Comparison of ENCODE assay signal across 9 cellular contexts in genomic region chr14:68377459-68377858, GRCh38.
DNase-seq lines count a peak whose midpoint lies in the region; ATAC-seq and TF ChIP-seq lines count a peak whose summit lies in the region.
"Had no signal": no experiment of that assay in that cellular context is flagged by ENCODE, and none has a peak within 500 bp of the region (broad histone marks: within the 10 kb centered on the region; RNA-seq: fewer than 3 reads in every experiment).

No MANE protein-coding gene starts in this region.

- TF ChIP-seq CTCF in brain (conservative IDR thresholded peaks at IDR 0.05) (no peak), lower leg skin (IDR thresholded peaks at IDR 0.05) (no peak)

- H3K9me3 ChIP-seq in thymus (ENCODE audit: control insufficient read depth) (no peaks in the 10 kb centered on the region), HAP-1 (no peaks in the 10 kb centered on the region; the same call in 1 of the 2 replicates)

- peaks cover 4% of the 10 kb centered on the region for H3K27me3 Mint-ChIP-seq in brain

- H3K4me3 Mint-ChIP-seq in brain = peak overlapping the region in 2 of 5 experiments; percentile 22 to 41

- intact Hi-C loops in lower leg skin (cut with DNase I; ENCODE audit: low total_unique reads) = no loop called here

- ATAC-seq in GM21423 (IDR thresholded peaks at IDR 0.05; ENCODE audit: unreplicated experiment) = no peak

- peaks cover 0 to 7% (median 3%) of the 10 kb centered on the region in 5 experiments for H3K9me3 Mint-ChIP-seq in brain

- 25 to 26% methylated on average over 8 of the region's 8 CpGs for WGBS in lower leg skin, 2 donors
- WGBS in thymus = 49% methylated on average over 8 of the region's 8 CpGs

- peak overlapping the region; percentile 1 for H3K27ac ChIP-seq in thymus (ENCODE audit: low read depth)
- H3K27ac ChIP-seq: cardiac muscle cell had no signal

- in situ Hi-C loops in HAP-1 (cut with MboI; ENCODE audit: low sequenced_read_pairs) = no loop called here

- no peak for TF ChIP-seq POLR2A in lower leg skin (IDR thresholded peaks at IDR 0.05)

- H3K36me3 ChIP-seq in thymus (ENCODE audit: control insufficient read depth, insufficient read depth) (no peaks in the 10 kb centered on the region), HAP-1 (replicated peaks) (0 out of 2 replicates have a peak, but pooled peaks cover 3% of the 10 kb centered on the region)
- H3K36me3 ChIP-seq: cardiac muscle cell had no signal

- H3K4me3 ChIP-seq in lower leg skin (ENCODE audit: low read depth, poor library complexity, severe bottlenecking) (no peak overlapping the region), thymus (ENCODE audit: low read length) (no peak overlapping the region), HAP-1 (no peak overlapping the region)
- H3K4me3 ChIP-seq: cardiac muscle cell had no signal

- H3K27me3 ChIP-seq in thymus (ENCODE audit: control insufficient read depth, insufficient read depth) = no peaks in the 10 kb centered on the region
- no peaks in the 10 kb centered on the region for H3K27me3 ChIP-seq in HAP-1 (ENCODE audit: low read depth)
- H3K27me3 ChIP-seq: cardiac muscle cell had no signal

- no peaks in the 10 kb centered on the region for H3K36me3 Mint-ChIP-seq in brain

- peaks cover 4% of the 10 kb centered on the region for H3K4me1 ChIP-seq in thymus (ENCODE audit: control insufficient read depth, insufficient read depth, low read length)
- H3K4me1 ChIP-seq in HAP-1 = peaks cover 13% of the 10 kb centered on the region

- DNase-seq in DMS53 (lab: John Stamatoyannopoulos, UW) = peak; percentile 6
- no peak for DNase-seq in DMS53 treated with DMSO at 0.1 percent for 48 hours (lab: John Stamatoyannopoulos, UW; ENCODE audit: unreplicated experiment)
- peak; percentile 66 to 88 for DNase-seq in lower leg skin (ENCODE audit: low spot score in 2 of 2)
- DNase-seq in activated CD4-positive, alpha-beta T cell treated with anti-CD3 and anti-CD28 coated beads, Interleukin-2, amount 50 U/mL, for 1 hour = no peak
- no peak for DNase-seq in HAP-1 (ENCODE audit: low spot score in 2 of 2)

- peak overlapping the region; percentile 49 to 94 (median 84) for H3K27ac Mint-ChIP-seq in brain

- peaks cover 60% of the 10 kb centered on the region for H3K4me1 Mint-ChIP-seq in brain

Comparison
In these comparisons a context has a peak if more than half of its experiments do, and no peak if none do; other contexts are left out.
1. DNase-seq: peak in DMS53 (single experiment) and lower leg skin (2 of 2); none in DMS53 treated with DMSO at 0.1 percent for 48 hours (single experiment), activated CD4-positive, alpha-beta T cell treated with anti-CD3 and anti-CD28 coated beads, Interleukin-2, amount 50 U/mL, for 1 hour (single experiment) and HAP-1 (0 of 2).